Comparison of ENCODE assay signal across 23 cellular contexts in genomic region chr16:20504418-20504817, GRCh38. TPM values are rescaled to one million over a fixed set of nuclear protein-coding genes. Genes with fewer than 3 reads are reported as not detected.
DNase-seq lines count a peak whose midpoint lies in the region; ATAC-seq and TF ChIP-seq lines count a peak whose summit lies in the region.
"Had no signal": no experiment of that assay in that cellular context is flagged by ENCODE, and none has a peak within 500 bp of the region (broad histone marks: within the 10 kb centered on the region; RNA-seq: fewer than 3 reads in every experiment).

No MANE protein-coding gene starts in this region.

- H4K20me1 ChIP-seq in osteoblast (ENCODE audit: insufficient read depth, low read length): no peaks in the 10 kb centered on the region

- H3K4me2 ChIP-seq in osteoblast (ENCODE audit: insufficient read depth, low read length): no peak overlapping the region
- H3K4me2 ChIP-seq: A549 had no signal

- intact Hi-C loops in right lobe of liver (cut with DNase I): no loop called here

- TF ChIP-seq POLR2A in right lobe of liver (IDR thresholded peaks at IDR 0.05): no peak
- TF ChIP-seq POLR2A in Peyer's patch (IDR thresholded peaks at IDR 0.05): no peak

- H3K27me3 ChIP-seq in right lobe of liver (no peaks in the 10 kb centered on the region), osteoblast (ENCODE audit: insufficient read depth, low read length) (no peaks in the 10 kb centered on the region), Peyer's patch (no peaks in the 10 kb centered on the region)

- ATAC-seq in esophagus mucosa: peak; percentile 37
- peak; percentile 62 to 91 (median 73) for ATAC-seq in right lobe of liver
- ATAC-seq: A549 had no signal

- H3K36me3 ChIP-seq in right lobe of liver (no peaks in the 10 kb centered on the region), osteoblast (ENCODE audit: insufficient read depth, low read length) (no peaks in the 10 kb centered on the region), Peyer's patch (no peaks in the 10 kb centered on the region)

- H3K27ac ChIP-seq in right lobe of liver (no peak overlapping the region), osteoblast (ENCODE audit: low read depth, low read length) (no peak overlapping the region), Peyer's patch (no peak overlapping the region)
- H3K27ac ChIP-seq: 22Rv1, A549, C4-2B, GM23248, HL-60 had no signal

- DNase-seq in NCI-H146 (lab: John Stamatoyannopoulos, UW) (peak; percentile 0), NCI-H146 treated with DMSO at 0.1 percent for 48 hours (lab: John Stamatoyannopoulos, UW; ENCODE audit: unreplicated experiment) (no peak), right lobe of liver (peak in 1 of 3 donors; percentile 59), osteoblast (ENCODE audit: insufficient read length, low spot score, missing footprints) (no peak), NCI-H2107 (lab: John Stamatoyannopoulos, UW) (no peak), Peyer's patch (no peak), NCI-H748 treated with DMSO at 0.1 percent for 48 hours (lab: John Stamatoyannopoulos, UW) (no peak)
- DNase-seq: AML-193; Caco-2; CD4-positive, alpha-beta T cell; DMS153; DMS79; GDM1; GM23248; HCEC 1CT had no signal

- H3K9me3 ChIP-seq in right lobe of liver (no peaks in the 10 kb centered on the region), osteoblast (ENCODE audit: low read depth, low read length) (no peaks in the 10 kb centered on the region), Peyer's patch (peaks cover 0 to 11% (median 2%) of the 10 kb centered on the region in 4 donors)

- H2AFZ ChIP-seq in osteoblast (ENCODE audit: low read length): no peak overlapping the region
- H2AFZ ChIP-seq: GM23248 had no signal

- no peaks in the 10 kb centered on the region for H3K4me1 ChIP-seq in right lobe of liver
- no peaks in the 10 kb centered on the region for H3K4me1 ChIP-seq in osteoblast (ENCODE audit: insufficient read depth, low read length)
- no peaks in the 10 kb centered on the region for H3K4me1 ChIP-seq in Peyer's patch
- H3K4me1 ChIP-seq: A549, Caco-2 had no signal

- TF ChIP-seq CTCF in right lobe of liver (IDR thresholded peaks at IDR 0.05) (no peak), osteoblast (IDR thresholded peaks at IDR 0.05; ENCODE audit: extremely low read depth, low read depth, low read length) (no peak), Peyer's patch (IDR thresholded peaks at IDR 0.05) (no peak)

- 83% methylated on average over 1 of the region's 1 CpG for WGBS in right lobe of liver (ENCODE audit: insufficient coverage, low coverage, low lambda C conversion rate, missing lambda C conversion rate)

- H3K4me3 ChIP-seq in right lobe of liver (no peak overlapping the region), osteoblast (ENCODE audit: insufficient read depth, low read length) (no peak overlapping the region), Peyer's patch (no peak overlapping the region)
- H3K4me3 ChIP-seq: A549, GM23248 had no signal

- H3K79me2 ChIP-seq in osteoblast (ENCODE audit: insufficient read depth, low read length): no peaks in the 10 kb centered on the region

RNA-seq across cellular contexts. Expression of gene ACSM2A, which starts 53.1 kb away (rescaled TPM):
- total RNA-seq in esophagus mucosa (not detected), right lobe of liver (100 to 1,000 TPM; 120 to 532 (median 241) TPM), osteoblast (not detected in 2 replicates), Peyer's patch (not detected)
- total RNA-seq: Caco-2; CD4-positive, alpha-beta T cell; Daoy; GM23248; H4; HT1080 had no signal

Comparison
In these comparisons a context has a peak if more than half of its experiments do, and no peak if none do; other contexts are left out.
1. RNA of gene ACSM2A, which starts 53.1 kb away (total RNA-seq): 120 to 532 TPM in right lobe of liver; not detected in esophagus mucosa (single experiment), not detected in osteoblast and not detected in Peyer's patch; every median in the first group is over 100 times any median in the second.